Comparison of ENCODE assay signal across 31 cellular contexts in the genomic region with DNA sequence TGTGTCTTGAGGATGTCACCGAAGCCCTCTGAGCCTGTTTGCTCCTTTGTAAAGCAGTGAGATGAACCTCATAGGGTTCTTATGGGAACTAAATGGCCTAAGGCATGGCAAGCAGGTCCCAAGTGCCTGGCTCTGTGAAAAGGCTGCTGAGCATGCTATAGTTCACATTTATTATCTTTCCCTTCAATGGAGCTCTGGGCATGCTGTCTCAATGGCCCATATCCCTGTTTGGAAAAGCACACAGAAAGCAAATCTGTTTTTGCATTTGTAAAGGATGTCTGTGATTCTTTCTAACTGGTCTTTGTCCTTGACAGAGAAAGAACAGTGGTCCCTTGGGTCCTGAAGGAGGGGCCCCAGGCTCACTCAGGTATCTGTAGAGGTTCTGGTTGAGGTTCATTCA. TPM values are rescaled to one million over a fixed set of nuclear protein-coding genes. Genes with fewer than 3 reads are reported as not detected.
"Had no signal": no experiment of that assay in that cellular context is flagged by ENCODE, and none has a peak within 500 bp of the region (broad histone marks: within the 10 kb centered on the region; RNA-seq: fewer than 3 reads in every experiment).

No MANE protein-coding gene starts in this region.

- H3K36me3 ChIP-seq: uterus had no signal

- ATAC-seq: stimulated activated effector memory CD8-positive, alpha-beta T cell treated with anti-CD3 and anti-CD28 coated beads, Interleukin-12 subunit alpha, Interleukin-12 subunit beta, amount 100 ng/mL, for 72 hours; stimulated activated memory B cell treated with anti-CD40 and anti-IgM and Interleukin-4, amounts not matched to agents 10 μg/mL and 1 μg/mL and 100 μg/mL, for 72 hours; stimulated activated naive B cell treated with anti-CD40 and anti-IgM and Interleukin-4, amounts not matched to agents 10 μg/mL and 1 μg/mL and 100 μg/mL, for 72 hours; stimulated activated naive CD8-positive, alpha-beta T cell treated with anti-CD3 and anti-CD28 coated beads, Interleukin-15, amount 100 ng/mL, for 72 hours; stimulated activated naive CD8-positive, alpha-beta T cell treated with anti-CD3 and anti-CD28 coated beads, Interleukin-15, Interleukin-2, amounts not matched to agents 100 U/mL and 50 U/mL, for 24 hours; upper lobe of right lung had no signal

- H3K4me3 ChIP-seq: stomach, suprapubic skin, testis, thoracic aorta, thyroid gland, tibial artery, tibial nerve, transverse colon, upper lobe of left lung, upper lobe of right lung, uterus, vagina had no signal

- FAIRE-seq: urothelium cell line had no signal

- DNase-seq: stimulated activated CD4-positive, alpha-beta T cell treated with anti-CD3 and anti-CD28 coated beads, Interleukin-2, amount 100 ng/mL, for 48 hours; stimulated activated CD4-positive, alpha-beta T cell treated with anti-CD3 and anti-CD28 coated beads, Interleukin-4, amount 100 ng/mL, for 1 hour; stimulated activated CD4-positive, alpha-beta T cell treated with anti-CD3 and anti-CD28 coated beads, Interleukin-4, amount 100 ng/mL, for 24 hours; stimulated activated CD4-positive, alpha-beta T cell treated with anti-CD3 and anti-CD28 coated beads, Interleukin-4, amount 100 ng/mL, for 4 hours; stimulated activated CD8-positive, alpha-beta memory T cell treated with anti-CD3 and anti-CD28 coated beads, Interleukin-4, amount 100 ng/mL, for 48 hours; stimulated activated naive B cell treated with anti-CD40 and anti-IgM and Interleukin-4, amounts not matched to agents 10 μg/mL and 1 μg/mL and 100 μg/mL, for 72 hours; stimulated activated naive CD4-positive, alpha-beta T cell; stimulated activated naive CD4-positive, alpha-beta T cell treated with Interleukin-2 at 50 U/mL for 16 hours; stimulated activated naive CD8-positive, alpha-beta T cell treated with anti-CD3 and anti-CD28 coated beads, Interleukin-15, amount 100 ng/mL, for 72 hours; stimulated activated naive CD8-positive, alpha-beta T cell treated with anti-CD3 and anti-CD28 coated beads, Interleukin-15, Interleukin-2, amounts not matched to agents 100 U/mL and 50 U/mL, for 24 hours; stomach; substantia nigra; testis; thyroid gland; tibial artery; transverse colon; trophoblast cell; upper lobe of left lung; upper lobe of right lung; uterus had no signal

- H3K27ac ChIP-seq: stomach, suprapubic skin, testis, thoracic aorta, thyroid gland, tibial artery, tibial nerve, transverse colon, upper lobe of left lung, upper lobe of right lung, uterus, vagina had no signal

- H3K4me1 ChIP-seq: stomach, suprapubic skin, testis, thyroid gland, tibial artery, tibial nerve, transverse colon, upper lobe of left lung, upper lobe of right lung, uterus, vagina had no signal

- H3K27me3 ChIP-seq: stomach, suprapubic skin, testis, thyroid gland, tibial artery, tibial nerve, transverse colon, upper lobe of left lung, upper lobe of right lung, uterus, vagina had no signal

- H3K9me3 ChIP-seq: stomach, suprapubic skin, testis, thoracic aorta, thyroid gland, tibial artery, tibial nerve, transverse colon, upper lobe of left lung, upper lobe of right lung, uterus, vagina had no signal

RNA-seq across cellular contexts. Expression of a gene that starts 28.0 kb away (rescaled TPM):
- total RNA-seq: stomach, subcutaneous adipose tissue, suprapubic skin, temporal lobe, thoracic aorta, thyroid gland, tibial nerve, transverse colon, upper lobe of left lung, upper lobe of right lung, ureter, urinary bladder, uterus, vagina had no signal
- polyA plus RNA-seq: stomach, urinary bladder had no signal
